16 cellular contexts compared by ENCODE assay signal in the genomic region with DNA sequence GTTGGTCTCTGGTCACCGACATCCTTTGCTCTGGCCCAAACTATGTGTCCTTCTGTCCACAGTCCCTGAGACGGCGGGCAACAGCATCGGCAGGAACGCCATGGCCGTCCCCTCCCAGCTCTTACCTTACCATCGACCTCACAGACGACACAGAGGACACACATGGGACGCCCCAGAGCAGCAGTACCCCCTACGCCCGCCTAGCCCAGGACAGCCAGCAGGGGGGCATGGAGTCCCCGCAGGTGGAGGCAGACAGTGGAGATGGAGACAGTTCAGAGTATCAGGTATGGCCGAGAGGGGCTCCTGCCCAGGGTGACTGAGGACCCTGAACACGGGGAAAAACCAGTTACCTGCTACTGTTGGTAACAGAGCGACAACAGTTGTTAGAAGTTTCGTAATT. TPM values are rescaled to one million over a fixed set of nuclear protein-coding genes. Genes with fewer than 3 reads are reported as not detected.
A peak's percentile ranks its signal among the peaks of the same experiment; 100 is the strongest.
DNase-seq lines count a peak whose midpoint lies in the region; ATAC-seq, FAIRE-seq and TF ChIP-seq lines count a peak whose summit lies in the region.
"Had no signal": no experiment of that assay in that cellular context is flagged by ENCODE, and none has a peak within 500 bp of the region (broad histone marks: within the 10 kb centered on the region; RNA-seq: fewer than 3 reads in every experiment).

No MANE protein-coding gene starts in this region.

- H4K20me1 ChIP-seq in HCT116 (ENCODE audit: insufficient read depth), result no peaks in the 10 kb centered on the region

- H3K27ac ChIP-seq in HCT116 (ENCODE audit: low read depth, low read length), result no peak overlapping the region
- H3K27ac ChIP-seq: GM23248 had no signal

- no peaks in the 10 kb centered on the region for H3K9me3 Mint-ChIP-seq in activated T-helper 17 cell treated with anti-CD3 and anti-CD28 coated beads, Interleukin-2, amount 50 U/mL, for 72 hours
- H3K9me3 Mint-ChIP-seq in nephron progenitor cell, result no peaks in the 10 kb centered on the region
- H3K9me3 Mint-ChIP-seq: CD4-positive, alpha-beta T cell had no signal

- H2AFZ ChIP-seq in HCT116 (ENCODE audit: low read depth, low read length, poor library complexity, severe bottlenecking), result no peak overlapping the region
- H2AFZ ChIP-seq: GM23248 had no signal

- H3K4me1 Mint-ChIP-seq in activated T-helper 17 cell treated with anti-CD3 and anti-CD28 coated beads, Interleukin-2, amount 50 U/mL, for 72 hours, result no peaks in the 10 kb centered on the region
- H3K4me1 Mint-ChIP-seq in nephron progenitor cell, result peaks cover 13% of the 10 kb centered on the region

- DNase-seq in HCT116 (ENCODE audit: low read depth, low spot score), result no peak
- DNase-seq in nephron progenitor cell, result no peak
- DNase-seq in GM12891 (ENCODE audit: insufficient read length, low spot score), result no peak
- DNase-seq: C1 segment of cervical spinal cord; Calu3; CD4-positive, alpha-beta T cell; DMS 273 treated with DMSO at 0.1 percent for 48 hours; GM23248; Karpas-422 had no signal

- intact Hi-C loops in HCT116 (cut with micrococcal nuclease), result no loop called here

- TF ChIP-seq RAD21 in HCT116 (IDR thresholded peaks at IDR 0.05; ENCODE audit: low read depth), result no peak

- ATAC-seq in HCT116 (0 out of 2 replicates have a peak, but pooled peaks have one; percentile 39), GM19397 (IDR thresholded peaks at IDR 0.05; ENCODE audit: unreplicated experiment) (no peak), HG03520 (IDR thresholded peaks at IDR 0.05; ENCODE audit: unreplicated experiment) (no peak)
- no peak for ATAC-seq in activated T-helper 17 cell treated with anti-CD3 and anti-CD28 coated beads, Interleukin-2, amount 50 U/mL, for 72 hours (replicated peaks)

- H3K4me3 ChIP-seq in HCT116 (replicated peaks in 1 of 2; ENCODE audit: low read depth in 1 of 2, low read length in 2 of 2), result no peak overlapping the region
- H3K4me3 ChIP-seq: GM23248, HAP-1 had no signal

- no peak for TF ChIP-seq POLR2A in HCT116 (IDR thresholded peaks at IDR 0.05; ENCODE audit: borderline replicate concordance, extremely low read depth, insufficient read depth, insufficient read length)
- no peak for TF ChIP-seq POLR2A in GM12891 (IDR thresholded peaks at IDR 0.05; ENCODE audit: low read depth, low read length)

- H3K9me2 ChIP-seq in HCT116 (ENCODE audit: insufficient read depth), result no peaks in the 10 kb centered on the region

- no peaks in the 10 kb centered on the region for H3K36me3 Mint-ChIP-seq in activated T-helper 17 cell treated with anti-CD3 and anti-CD28 coated beads, Interleukin-2, amount 50 U/mL, for 72 hours (ENCODE audit: low read depth)
- H3K36me3 Mint-ChIP-seq in nephron progenitor cell (ENCODE audit: low read depth), result peaks cover 66% of the 10 kb centered on the region

- FAIRE-seq in GM12891 (lab: Jason Lieb, UNC), result no peak
- FAIRE-seq: A204.1 had no signal

- CTCF ChIA-PET in HCT116 (lab: Charles Lee), result no interaction called here

- H3K4me3 Mint-ChIP-seq in activated T-helper 17 cell treated with anti-CD3 and anti-CD28 coated beads, Interleukin-2, amount 50 U/mL, for 72 hours, result no peak overlapping the region
- H3K4me3 Mint-ChIP-seq in nephron progenitor cell, result no peak overlapping the region
- H3K4me3 Mint-ChIP-seq: B cell; CD4-positive, alpha-beta T cell had no signal

- peak overlapping the region; percentile 49 for H3K27ac Mint-ChIP-seq in activated T-helper 17 cell treated with anti-CD3 and anti-CD28 coated beads, Interleukin-2, amount 50 U/mL, for 72 hours
- peak overlapping the region; percentile 18 for H3K27ac Mint-ChIP-seq in nephron progenitor cell
- H3K27ac Mint-ChIP-seq: B cell; CD4-positive, alpha-beta T cell had no signal

- no peaks in the 10 kb centered on the region for H3K27me3 Mint-ChIP-seq in activated T-helper 17 cell treated with anti-CD3 and anti-CD28 coated beads, Interleukin-2, amount 50 U/mL, for 72 hours
- H3K27me3 Mint-ChIP-seq in nephron progenitor cell (ENCODE audit: low read depth, poor library complexity), result peaks cover 2% of the 10 kb centered on the region
- H3K27me3 Mint-ChIP-seq: B cell; CD4-positive, alpha-beta T cell had no signal

- no peak overlapping the region for H3K9ac ChIP-seq in HCT116 (ENCODE audit: low read length)
- H3K9ac ChIP-seq: GM23248 had no signal

- no peak overlapping the region for H3K4me2 ChIP-seq in HCT116 (ENCODE audit: low read length)

- no peaks in the 10 kb centered on the region for H3K4me1 ChIP-seq in HCT116 (ENCODE audit: control insufficient read depth in 1 of 2, insufficient read depth in 2 of 2, low read length in 2 of 2)

- RAD21 ChIA-PET in HCT116 (lab: Charles Lee; ENCODE audit: low non-redundant PET in 1 of 2, low total read pairs in 2 of 2, uncharacterized antibody in 2 of 2, unreplicated experiment in 2 of 2), result no interaction called here

- 0 out of 2 replicates have a peak, but pooled peaks cover 4% of the 10 kb centered on the region for H3K79me2 ChIP-seq in HCT116 (ENCODE audit: insufficient read depth, low read length)

- TF ChIP-seq CTCF in GM12874 (IDR thresholded peaks at IDR 0.05; ENCODE audit: insufficient read depth, low read depth, low read length), result 0 out of 2 replicates have a peak, but pooled peaks have one; percentile 8
- TF ChIP-seq CTCF in HCT116 (IDR thresholded peaks at IDR 0.05 in 2 of 3, conservative IDR thresholded peaks at IDR 0.05 in 1 of 3; ENCODE audit: borderline replicate concordance in 1 of 3, insufficient read depth in 1 of 3, low read depth in 2 of 3, low read length in 2 of 3), result no peak
- TF ChIP-seq CTCF in nephron progenitor cell (IDR thresholded peaks at IDR 0.05), result no peak

- no peaks in the 10 kb centered on the region for H3K27me3 ChIP-seq in HCT116 (ENCODE audit: insufficient read depth, low read length)

- peaks cover 48 to 49% of the 10 kb centered on the region in 2 experiments for H3K36me3 ChIP-seq in HCT116 (ENCODE audit: control insufficient read depth in 1 of 2, insufficient read depth in 2 of 2, low read length in 2 of 2)

- no TSS peak for BruUV-seq in HCT116 (replicated peaks; lab: Mats Ljungman, UMichigan)

- POLR2A ChIA-PET in HCT116 (lab: Charles Lee), result no interaction called here

- H3K9me3 ChIP-seq in HCT116 (ENCODE audit: control insufficient read depth in 1 of 2, insufficient read depth in 1 of 2, low read depth in 1 of 2, low read length in 2 of 2), result no peaks in the 10 kb centered on the region
- H3K9me3 ChIP-seq: HAP-1 had no signal

TF ChIP-seq in HCT116, 20 proteins besides CTCF, POLR2A, EP300 and RAD21 (continues in another document):
- TF ChIP-seq ZBTB33 (IDR thresholded peaks at IDR 0.05; ENCODE audit: extremely low read depth, insufficient replicate concordance, low read length), result no peak
- no peak for TF ChIP-seq POLR2AphosphoS5 (IDR thresholded peaks at IDR 0.05; ENCODE audit: low read depth, low read length)
- TF ChIP-seq CEBPB (IDR thresholded peaks at IDR 0.05; ENCODE audit: low read depth), result no peak
- no peak for TF ChIP-seq ZNF274 (IDR thresholded peaks at IDR 0.05; ENCODE audit: low read depth, low read length)
- no peak for TF ChIP-seq EZH2 (IDR thresholded peaks at IDR 0.05)

TF ChIP-seq in GM12891, 5 proteins besides CTCF, POLR2A, EP300 and RAD21:
- TF ChIP-seq POU2F2 (IDR thresholded peaks at IDR 0.05; ENCODE audit: low read depth, low read length), result no peak
- TF ChIP-seq POLR2AphosphoS5 (IDR thresholded peaks at IDR 0.05; ENCODE audit: low read depth, low read length), result no peak
- TF ChIP-seq SPI1 (IDR thresholded peaks at IDR 0.05; ENCODE audit: low read depth, low read length), result no peak
- no peak for TF ChIP-seq TAF1 (IDR thresholded peaks at IDR 0.05; ENCODE audit: low read depth, low read length)
- TF ChIP-seq PAX5 (IDR thresholded peaks at IDR 0.05; ENCODE audit: insufficient read depth, low read length, severe bottlenecking), result no peak
TF ChIP-seq in GM12891: peak in this region for 0.

RNA-seq across cellular contexts. Expression of gene DNMT3B, which starts 25.0 kb away (rescaled TPM):
- 22.2 TPM for total RNA-seq in HCT116 (2021; ENCODE audit: unreplicated experiment)
- polyA plus RNA-seq in HCT116 (2012), result 11.3 and 12.7 TPM in 2 replicates
- total RNA-seq in activated T-helper 17 cell treated with anti-CD3 and anti-CD28 coated beads, Interleukin-2, amount 50 U/mL, for 72 hours, result under 1 TPM; 0.16 to 0.99 TPM
- 0.42 TPM for polyA plus RNA-seq in GM12891 (2012; ENCODE audit: low read depth, missing spikeins)

RNA-seq across cellular contexts. Expression of gene MAPRE1, which starts 32.6 kb away (rescaled TPM):
- total RNA-seq in HCT116 (2021; ENCODE audit: unreplicated experiment), result 118 TPM
- polyA plus RNA-seq in HCT116 (2012), result 44.7 and 56.2 TPM in 2 replicates
- total RNA-seq in activated T-helper 17 cell treated with anti-CD3 and anti-CD28 coated beads, Interleukin-2, amount 50 U/mL, for 72 hours, result 100 to 1,000 TPM in 1 of 2 donors, 10 to 100 TPM in 1; 77.3 to 141 TPM
- 103 TPM for polyA plus RNA-seq in GM12891 (2012; ENCODE audit: low read depth, missing spikeins)

RNA-seq across cellular contexts. Expression of gene COMMD7, which starts 43.9 kb away (rescaled TPM):
- 13.2 TPM for total RNA-seq in HCT116 (2021; ENCODE audit: unreplicated experiment)
- polyA plus RNA-seq in HCT116 (2012), result 11.1 and 15.3 TPM in 2 replicates
- 10 to 100 TPM; 18.5 to 29.9 TPM for total RNA-seq in activated T-helper 17 cell treated with anti-CD3 and anti-CD28 coated beads, Interleukin-2, amount 50 U/mL, for 72 hours
- polyA plus RNA-seq in GM12891 (2012; ENCODE audit: low read depth, missing spikeins), result 24.2 TPM

Comparison
In these comparisons a context has a peak if more than half of its experiments do, and no peak if none do; other contexts are left out.
1. RNA of gene DNMT3B, which starts 25.0 kb away (total RNA-seq): 22.2 TPM in HCT116 (single experiment); 0.16 to 0.99 TPM in activated T-helper 17 cell treated with anti-CD3 and anti-CD28 coated beads, Interleukin-2, amount 50 U/mL, for 72 hours; every median in the first group is over 10 times any median in the second.